ENCODE assay signal across 8 cellular contexts in genomic region chr9:36191290-36191645, GRCh38. TPM values are rescaled to one million over a fixed set of nuclear protein-coding genes. Genes with fewer than 3 reads are reported as not detected.
DNase-seq lines count a peak whose midpoint lies in the region; ATAC-seq lines count a peak whose summit lies in the region.

No MANE protein-coding gene starts in this region.

- peak overlapping the region; percentile 94 to 97 for H3K27ac Mint-ChIP-seq in stimulated activated naive CD8-positive, alpha-beta T cell treated with anti-CD3 and anti-CD28 coated beads, Interleukin-15, amount 100 ng/mL, for 72 hours

- peak overlapping the region; percentile 87 to 97 for H3K4me3 Mint-ChIP-seq in stimulated activated naive CD8-positive, alpha-beta T cell treated with anti-CD3 and anti-CD28 coated beads, Interleukin-15, amount 100 ng/mL, for 72 hours

- peaks cover 25% of the 10 kb centered on the region for H3K4me1 ChIP-seq in effector memory CD4-positive, alpha-beta T cell (ENCODE audit: control insufficient read depth, insufficient read depth, low read length, poor library complexity, severe bottlenecking)
- H3K4me1 ChIP-seq in muscle layer of duodenum (ENCODE audit: control insufficient read depth in 1 of 2, insufficient read depth in 2 of 2, low read length in 2 of 2) = peaks cover 23 to 41% of the 10 kb centered on the region in 2 donors

- H3K36me3 ChIP-seq in effector memory CD4-positive, alpha-beta T cell (ENCODE audit: control insufficient read depth, insufficient read depth, low read length) = no peaks in the 10 kb centered on the region
- H3K36me3 ChIP-seq in muscle layer of duodenum (ENCODE audit: control insufficient read depth in 1 of 2, insufficient read depth in 2 of 2, low read length in 2 of 2) = no peaks in the 10 kb centered on the region

- no peaks in the 10 kb centered on the region for H3K9me3 ChIP-seq in effector memory CD4-positive, alpha-beta T cell (ENCODE audit: control insufficient read depth, low read length)
- no peaks in the 10 kb centered on the region for H3K9me3 ChIP-seq in muscle layer of duodenum (ENCODE audit: control insufficient read depth in 1 of 2, low read length in 2 of 2)

- peaks cover 50% of the 10 kb centered on the region for H3K4me1 Mint-ChIP-seq in stimulated activated naive CD8-positive, alpha-beta T cell treated with anti-CD3 and anti-CD28 coated beads, Interleukin-15, amount 100 ng/mL, for 72 hours

- H3K27ac ChIP-seq in effector memory CD4-positive, alpha-beta T cell (ENCODE audit: insufficient read depth, low read length, poor library complexity, severe bottlenecking) = peak overlapping the region; percentile 88
- H3K27ac ChIP-seq in muscle layer of duodenum (ENCODE audit: low read length) = peak overlapping the region; percentile 93

- H3K4me3 ChIP-seq in effector memory CD4-positive, alpha-beta T cell (ENCODE audit: insufficient read depth, low read depth, low read length, poor library complexity, severe bottlenecking) = peak overlapping the region; percentile 93
- peak overlapping the region; percentile 84 to 95 for H3K4me3 ChIP-seq in muscle layer of duodenum (ENCODE audit: low read depth in 1 of 2, low read length in 2 of 2)

- DNase-seq in NCI-H1092 treated with DMSO at 0.1 percent for 48 hours (lab: John Stamatoyannopoulos, UW) = peak; percentile 33
- DNase-seq in NCI-H1092 (lab: John Stamatoyannopoulos, UW) = no peak
- peak; percentile 36 for DNase-seq in HT-29 (ENCODE audit: low spot score)
- peak; percentile 42 to 44 for DNase-seq in activated CD4-positive, alpha-beta T cell treated with anti-CD3 and anti-CD28 coated beads for 4 hours
- DNase-seq in effector memory CD4-positive, alpha-beta T cell = peak; percentile 3 to 30 (median 22)
- peak; percentile 36 for DNase-seq in stimulated activated naive CD8-positive, alpha-beta T cell treated with anti-CD3 and anti-CD28 coated beads, Interleukin-15, amount 100 ng/mL, for 72 hours
- no peak for DNase-seq in HK-2 (ENCODE audit: unreplicated experiment)

- H3K27me3 ChIP-seq in effector memory CD4-positive, alpha-beta T cell (replicated peaks; ENCODE audit: control insufficient read depth, insufficient read depth, low read length, poor library complexity, severe bottlenecking) = no peaks in the 10 kb centered on the region
- no peaks in the 10 kb centered on the region for H3K27me3 ChIP-seq in muscle layer of duodenum (ENCODE audit: low read depth, low read length)

- peaks cover 14% of the 10 kb centered on the region for H3K27me3 Mint-ChIP-seq in stimulated activated naive CD8-positive, alpha-beta T cell treated with anti-CD3 and anti-CD28 coated beads, Interleukin-15, amount 100 ng/mL, for 72 hours

- ATAC-seq in stimulated activated naive CD8-positive, alpha-beta T cell treated with anti-CD3 and anti-CD28 coated beads, Interleukin-15, amount 100 ng/mL, for 72 hours = peak; percentile 22

- no peaks in the 10 kb centered on the region for H3K9me3 Mint-ChIP-seq in stimulated activated naive CD8-positive, alpha-beta T cell treated with anti-CD3 and anti-CD28 coated beads, Interleukin-15, amount 100 ng/mL, for 72 hours

RNA-seq across cellular contexts. Expression of gene CLTA, which starts 0.5 kb away (rescaled TPM):
- total RNA-seq in HT-29 (2014; rRNA removed; shearing (Covaris generic)) = 273 and 289 TPM in 2 replicates

RNA-seq across cellular contexts. Expression of gene CCIN, which starts 22.1 kb away (rescaled TPM):
- total RNA-seq in HT-29 (2014; rRNA removed; shearing (Covaris generic)) = not detected in 2 replicates

RNA-seq across cellular contexts. Expression of gene GLIPR2, which starts 54.7 kb away (rescaled TPM):
- total RNA-seq in HT-29 (2014; rRNA removed; shearing (Covaris generic)) = 0.10 and 0.28 TPM in 2 replicates

Comparison
In these comparisons a context has a peak if more than half of its experiments do, and no peak if none do; other contexts are left out.
1. DNase-seq: peak in NCI-H1092 treated with DMSO at 0.1 percent for 48 hours (single experiment), HT-29 (single experiment), activated CD4-positive, alpha-beta T cell treated with anti-CD3 and anti-CD28 coated beads for 4 hours (2 of 2), effector memory CD4-positive, alpha-beta T cell (3 of 3) and stimulated activated naive CD8-positive, alpha-beta T cell treated with anti-CD3 and anti-CD28 coated beads, Interleukin-15, amount 100 ng/mL, for 72 hours (2 of 2); none in NCI-H1092 (single experiment) and HK-2 (single experiment).